ENCODE assay signal across 8 cellular contexts in the genomic region with DNA sequence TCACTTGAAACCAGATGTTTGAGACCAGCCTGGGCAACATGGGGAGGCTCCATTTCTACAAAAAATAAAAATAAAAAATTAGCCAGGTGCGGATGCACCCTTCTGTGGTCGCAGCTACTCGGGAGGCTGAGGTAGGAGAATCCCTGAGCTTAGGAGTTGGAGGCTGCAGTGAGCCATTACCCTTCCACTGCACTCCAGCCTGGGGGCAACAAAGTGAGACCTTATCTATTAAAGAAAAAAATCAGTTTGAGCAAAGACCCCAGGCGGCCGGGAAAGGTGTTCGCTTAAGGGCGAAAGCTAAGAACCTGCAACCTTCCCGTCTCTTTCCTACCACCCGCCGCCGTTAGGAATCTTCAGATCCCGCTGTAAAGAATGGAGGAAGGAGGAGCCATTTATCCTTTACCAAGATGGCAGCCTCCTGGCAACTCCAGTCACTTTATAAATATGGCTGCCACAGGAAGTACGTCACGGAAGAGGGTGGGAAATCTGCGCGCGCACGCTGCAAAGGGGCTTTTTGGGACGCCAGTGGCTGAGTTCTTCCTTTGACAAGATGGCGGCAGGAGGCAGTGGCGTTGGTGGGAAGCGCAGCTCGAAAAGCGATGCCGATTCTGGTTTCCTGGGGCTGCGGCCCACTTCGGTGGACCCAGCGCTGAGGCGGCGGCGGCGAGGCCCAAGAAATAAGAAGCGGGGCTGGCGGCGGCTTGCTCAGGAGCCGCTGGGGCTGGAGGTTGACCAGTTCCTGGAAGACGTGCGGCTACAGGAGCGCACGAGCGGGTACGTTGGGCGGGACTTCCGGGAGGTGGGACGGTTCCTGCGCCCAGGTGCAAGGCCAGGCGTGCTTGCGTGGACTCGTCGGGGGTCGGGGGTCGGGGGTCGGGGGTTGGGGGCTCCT.
DNase-seq lines count a peak whose midpoint lies in the region; ATAC-seq and TF ChIP-seq lines count a peak whose summit lies in the region.

A gene (plus strand): TSS at position 537 of the 892 bp plus-strand sequence. CDS start 14 bp downstream, at position 551.

- DNase-seq in GM03348 (ENCODE audit: low spot score) (peak; percentile 96), NCI-H1092 treated with DMSO at 0.1 percent for 48 hours (lab: John Stamatoyannopoulos, UW) (peak; percentile 94), germinal center (ENCODE audit: low spot score) (peak; percentile 97), nucleus accumbens (lab: John Stamatoyannopoulos, UW) (peak in 55 of 56 donors; percentile 47 to 98 (median 94)), superior temporal gyrus (ENCODE audit: extremely low spot score) (peak; percentile 100)
- peak; percentile 93 for DNase-seq in activated naive CD4-positive, alpha-beta T cell treated with anti-CD3 and anti-CD28 coated beads, Interleukin-2, amount 50 U/mL, for 16 hours

- ATAC-seq in HG02571 (IDR thresholded peaks at IDR 0.05; ENCODE audit: unreplicated experiment) (peak; percentile 59), SK-N-SH treated with all-trans-retinoic acid at 6 μM for 48 hours (peak; percentile 69)

TF ChIP-seq in SK-N-SH treated with all-trans-retinoic acid at 6 μM for 48 hours, 23 proteins besides CTCF, POLR2A, EP300 and RAD21:
- TF ChIP-seq GLIS3 (CRISPR knock-in tag; IDR thresholded peaks at IDR 0.05) (peak; percentile 67; the same call in 1 of the 2 replicates), ZNF565 (CRISPR knock-in tag; conservative IDR thresholded peaks at IDR 0.05; ENCODE audit: low read depth) (peak; percentile 89; the same call in 1 of the 2 replicates), OSR1 (CRISPR knock-in tag; IDR thresholded peaks at IDR 0.05) (no peak), ZNF8 (CRISPR knock-in tag; IDR thresholded peaks at IDR 0.05) (peak; percentile 62), ESRRG (CRISPR knock-in tag; IDR thresholded peaks at IDR 0.05) (no peak), RARB (CRISPR knock-in tag; IDR thresholded peaks at IDR 0.05) (no peak; the same call in 1 of the 2 replicates), TCF4 (CRISPR knock-in tag; IDR thresholded peaks at IDR 0.05; ENCODE audit: borderline replicate concordance) (no peak), CSDC2 (CRISPR knock-in tag; IDR thresholded peaks at IDR 0.05) (peak; percentile 97), ISL1 (CRISPR knock-in tag; IDR thresholded peaks at IDR 0.05) (peak; percentile 50; the same call in 1 of the 2 replicates), ZC3H10 (CRISPR knock-in tag; IDR thresholded peaks at IDR 0.05) (peak; percentile 61; the same call in 1 of the 2 replicates), ARNTL (CRISPR knock-in tag; IDR thresholded peaks at IDR 0.05; ENCODE audit: borderline replicate concordance, low read depth) (no peak), TOX (CRISPR knock-in tag; IDR thresholded peaks at IDR 0.05; ENCODE audit: borderline replicate concordance) (peak; percentile 78; the same call in 1 of the 2 replicates), ZFP3 (CRISPR knock-in tag; IDR thresholded peaks at IDR 0.05) (peak; percentile 86), ZFP30 (CRISPR knock-in tag; IDR thresholded peaks at IDR 0.05) (peak; percentile 60; the same call in 1 of the 2 replicates), PPARA (CRISPR knock-in tag; IDR thresholded peaks at IDR 0.05; ENCODE audit: borderline replicate concordance) (peak; percentile 93; the same call in 1 of the 2 replicates), SNAI2 (CRISPR knock-in tag; IDR thresholded peaks at IDR 0.05) (peak; percentile 96), ZNF70 (CRISPR knock-in tag; IDR thresholded peaks at IDR 0.05) (0 out of 2 replicates have a peak, but pooled peaks have one; percentile 36), BACH2 (CRISPR knock-in tag; IDR thresholded peaks at IDR 0.05; ENCODE audit: borderline replicate concordance) (no peak)
- TF ChIP-seq, protein P1, sequence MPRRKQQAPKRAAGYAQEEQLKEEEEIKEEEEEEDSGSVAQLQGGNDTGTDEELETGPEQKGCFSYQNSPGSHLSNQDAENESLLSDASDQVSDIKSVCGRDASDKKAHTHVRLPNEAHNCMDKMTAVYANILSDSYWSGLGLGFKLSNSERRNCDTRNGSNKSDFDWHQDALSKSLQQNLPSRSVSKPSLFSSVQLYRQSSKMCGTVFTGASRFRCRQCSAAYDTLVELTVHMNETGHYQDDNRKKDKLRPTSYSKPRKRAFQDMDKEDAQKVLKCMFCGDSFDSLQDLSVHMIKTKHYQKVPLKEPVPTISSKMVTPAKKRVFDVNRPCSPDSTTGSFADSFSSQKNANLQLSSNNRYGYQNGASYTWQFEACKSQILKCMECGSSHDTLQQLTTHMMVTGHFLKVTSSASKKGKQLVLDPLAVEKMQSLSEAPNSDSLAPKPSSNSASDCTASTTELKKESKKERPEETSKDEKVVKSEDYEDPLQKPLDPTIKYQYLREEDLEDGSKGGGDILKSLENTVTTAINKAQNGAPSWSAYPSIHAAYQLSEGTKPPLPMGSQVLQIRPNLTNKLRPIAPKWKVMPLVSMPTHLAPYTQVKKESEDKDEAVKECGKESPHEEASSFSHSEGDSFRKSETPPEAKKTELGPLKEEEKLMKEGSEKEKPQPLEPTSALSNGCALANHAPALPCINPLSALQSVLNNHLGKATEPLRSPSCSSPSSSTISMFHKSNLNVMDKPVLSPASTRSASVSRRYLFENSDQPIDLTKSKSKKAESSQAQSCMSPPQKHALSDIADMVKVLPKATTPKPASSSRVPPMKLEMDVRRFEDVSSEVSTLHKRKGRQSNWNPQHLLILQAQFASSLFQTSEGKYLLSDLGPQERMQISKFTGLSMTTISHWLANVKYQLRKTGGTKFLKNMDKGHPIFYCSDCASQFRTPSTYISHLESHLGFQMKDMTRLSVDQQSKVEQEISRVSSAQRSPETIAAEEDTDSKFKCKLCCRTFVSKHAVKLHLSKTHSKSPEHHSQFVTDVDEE (CRISPR knock-in tag; IDR thresholded peaks at IDR 0.05): peak; percentile 97
- TF ChIP-seq, protein P2, sequence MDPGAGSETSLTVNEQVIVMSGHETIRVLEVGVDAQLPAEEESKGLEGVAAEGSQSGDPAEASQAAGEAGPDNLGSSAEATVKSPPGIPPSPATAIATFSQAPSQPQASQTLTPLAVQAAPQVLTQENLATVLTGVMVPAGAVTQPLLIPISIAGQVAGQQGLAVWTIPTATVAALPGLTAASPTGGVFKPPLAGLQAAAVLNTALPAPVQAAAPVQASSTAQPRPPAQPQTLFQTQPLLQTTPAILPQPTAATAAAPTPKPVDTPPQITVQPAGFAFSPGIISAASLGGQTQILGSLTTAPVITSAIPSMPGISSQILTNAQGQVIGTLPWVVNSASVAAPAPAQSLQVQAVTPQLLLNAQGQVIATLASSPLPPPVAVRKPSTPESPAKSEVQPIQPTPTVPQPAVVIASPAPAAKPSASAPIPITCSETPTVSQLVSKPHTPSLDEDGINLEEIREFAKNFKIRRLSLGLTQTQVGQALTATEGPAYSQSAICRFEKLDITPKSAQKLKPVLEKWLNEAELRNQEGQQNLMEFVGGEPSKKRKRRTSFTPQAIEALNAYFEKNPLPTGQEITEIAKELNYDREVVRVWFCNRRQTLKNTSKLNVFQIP (CRISPR knock-in tag; IDR thresholded peaks at IDR 0.05; ENCODE audit: borderline replicate concordance, low read depth): no peak
- TF ChIP-seq, protein P3, sequence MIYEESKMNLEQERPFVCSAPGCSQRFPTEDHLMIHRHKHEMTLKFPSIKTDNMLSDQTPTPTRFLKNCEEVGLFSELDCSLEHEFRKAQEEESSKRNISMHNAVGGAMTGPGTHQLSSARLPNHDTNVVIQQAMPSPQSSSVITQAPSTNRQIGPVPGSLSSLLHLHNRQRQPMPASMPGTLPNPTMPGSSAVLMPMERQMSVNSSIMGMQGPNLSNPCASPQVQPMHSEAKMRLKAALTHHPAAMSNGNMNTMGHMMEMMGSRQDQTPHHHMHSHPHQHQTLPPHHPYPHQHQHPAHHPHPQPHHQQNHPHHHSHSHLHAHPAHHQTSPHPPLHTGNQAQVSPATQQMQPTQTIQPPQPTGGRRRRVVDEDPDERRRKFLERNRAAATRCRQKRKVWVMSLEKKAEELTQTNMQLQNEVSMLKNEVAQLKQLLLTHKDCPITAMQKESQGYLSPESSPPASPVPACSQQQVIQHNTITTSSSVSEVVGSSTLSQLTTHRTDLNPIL (CRISPR knock-in tag; IDR thresholded peaks at IDR 0.05; ENCODE audit: low read depth): 0 out of 2 replicates have a peak, but pooled peaks have one; percentile 25
- TF ChIP-seq, protein P4, sequence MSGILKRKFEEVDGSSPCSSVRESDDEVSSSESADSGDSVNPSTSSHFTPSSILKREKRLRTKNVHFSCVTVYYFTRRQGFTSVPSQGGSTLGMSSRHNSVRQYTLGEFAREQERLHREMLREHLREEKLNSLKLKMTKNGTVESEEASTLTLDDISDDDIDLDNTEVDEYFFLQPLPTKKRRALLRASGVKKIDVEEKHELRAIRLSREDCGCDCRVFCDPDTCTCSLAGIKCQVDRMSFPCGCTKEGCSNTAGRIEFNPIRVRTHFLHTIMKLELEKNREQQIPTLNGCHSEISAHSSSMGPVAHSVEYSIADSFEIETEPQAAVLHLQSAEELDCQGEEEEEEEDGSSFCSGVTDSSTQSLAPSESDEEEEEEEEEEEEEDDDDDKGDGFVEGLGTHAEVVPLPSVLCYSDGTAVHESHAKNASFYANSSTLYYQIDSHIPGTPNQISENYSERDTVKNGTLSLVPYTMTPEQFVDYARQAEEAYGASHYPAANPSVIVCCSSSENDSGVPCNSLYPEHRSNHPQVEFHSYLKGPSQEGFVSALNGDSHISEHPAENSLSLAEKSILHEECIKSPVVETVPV (CRISPR knock-in tag; IDR thresholded peaks at IDR 0.05): 0 out of 2 replicates have a peak, but pooled peaks have one; percentile 17
- TF ChIP-seq, protein P5, sequence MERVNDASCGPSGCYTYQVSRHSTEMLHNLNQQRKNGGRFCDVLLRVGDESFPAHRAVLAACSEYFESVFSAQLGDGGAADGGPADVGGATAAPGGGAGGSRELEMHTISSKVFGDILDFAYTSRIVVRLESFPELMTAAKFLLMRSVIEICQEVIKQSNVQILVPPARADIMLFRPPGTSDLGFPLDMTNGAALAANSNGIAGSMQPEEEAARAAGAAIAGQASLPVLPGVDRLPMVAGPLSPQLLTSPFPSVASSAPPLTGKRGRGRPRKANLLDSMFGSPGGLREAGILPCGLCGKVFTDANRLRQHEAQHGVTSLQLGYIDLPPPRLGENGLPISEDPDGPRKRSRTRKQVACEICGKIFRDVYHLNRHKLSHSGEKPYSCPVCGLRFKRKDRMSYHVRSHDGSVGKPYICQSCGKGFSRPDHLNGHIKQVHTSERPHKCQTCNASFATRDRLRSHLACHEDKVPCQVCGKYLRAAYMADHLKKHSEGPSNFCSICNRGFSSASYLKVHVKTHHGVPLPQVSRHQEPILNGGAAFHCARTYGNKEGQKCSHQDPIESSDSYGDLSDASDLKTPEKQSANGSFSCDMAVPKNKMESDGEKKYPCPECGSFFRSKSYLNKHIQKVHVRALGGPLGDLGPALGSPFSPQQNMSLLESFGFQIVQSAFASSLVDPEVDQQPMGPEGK (CRISPR knock-in tag; IDR thresholded peaks at IDR 0.05; ENCODE audit: borderline replicate concordance): peak; percentile 38; the same call in 1 of the 2 replicates

Comparison
In these comparisons a context has a peak if more than half of its experiments do, and no peak if none do; other contexts are left out.
1. Peak in every context shown above with its lines: DNase-seq and ATAC-seq.